Comparison of ENCODE assay signal across 19 cellular contexts in genomic region chr1:15342568-15342967, GRCh38.
A peak's percentile ranks its signal among the peaks of the same experiment; 100 is the strongest.
DNase-seq lines count a peak whose midpoint lies in the region; ATAC-seq, FAIRE-seq and TF ChIP-seq lines count a peak whose summit lies in the region.
"Had no signal": no experiment of that assay in that cellular context is flagged by ENCODE, and none has a peak within 500 bp of the region (broad histone marks: within the 10 kb centered on the region; RNA-seq: fewer than 3 reads in every experiment).

No MANE protein-coding gene starts in this region.

- peaks cover 8% of the 10 kb centered on the region for H3F3A ChIP-seq in SK-N-SH (replicated peaks; ENCODE audit: insufficient read depth)

- POLR2A ChIA-PET in SK-N-SH (lab: Yijun Ruan, JAX) (no interaction called here), GM12878 (lab: Charles Lee) (no interaction called here)

- TF ChIP-seq EP300 in SK-N-SH (IDR thresholded peaks at IDR 0.05; ENCODE audit: borderline replicate concordance in 1 of 2, low read depth in 1 of 2, low read length in 1 of 2) (no peak), GM12878 (IDR thresholded peaks at IDR 0.05; ENCODE audit: borderline replicate concordance in 1 of 2, control insufficient read depth in 1 of 2, low read depth in 2 of 2, low read length in 2 of 2) (no peak)

- in situ Hi-C loops in GM12878 (cut with MboI) = no loop called here

- H3K9me3 Mint-ChIP-seq in immature natural killer cell = peaks cover 0 to 2% (median 0%) of the 10 kb centered on the region in 6 donors
- H3K9me3 Mint-ChIP-seq: activated T-helper 1 cell treated with anti-CD3 and anti-CD28 coated beads, Interleukin-12 subunit alpha, Interleukin-12 subunit beta, Interleukin-2, Interleukin-4 antibody, amounts not matched to agents 30 ng/mL and 10 ng/mL and 1 ng/mL, durations not matched to agents 14 hours and 24 hours and 36 hours had no signal

- no peaks in the 10 kb centered on the region for H3K27me3 ChIP-seq in SK-N-SH (ENCODE audit: insufficient read depth)
- no peaks in the 10 kb centered on the region for H3K27me3 ChIP-seq in GM12878 (replicated peaks in 1 of 2; ENCODE audit: control insufficient read depth in 2 of 2, insufficient read depth in 2 of 2, low read length in 1 of 2)
- no peaks in the 10 kb centered on the region for H3K27me3 ChIP-seq in tibial artery
- H3K27me3 ChIP-seq: cardiac muscle cell had no signal

- intact Hi-C loops in GM12878 (cut with micrococcal nuclease; ENCODE audit: unreplicated experiment) = no loop called here
- intact Hi-C loops in tibial artery (cut with DNase I; ENCODE audit: low total_unique reads) = no loop called here

- RAD21 ChIA-PET in GM12878 (lab: Charles Lee; ENCODE audit: unreplicated experiment) = no interaction called here

- CTCF ChIA-PET in SK-N-SH (lab: Yijun Ruan, JAX) = interaction anchor here (0.9 to 2.7 kb wide), 4 partner anchors 18 to 88 kb away, joined by 3 to 8 read pairs (median 5); no protein-coding TSS in a partner anchor
- CTCF ChIA-PET in GM12878 (lab: Yijun Ruan, JAX) = interaction anchor here (0.7 to 2.5 kb wide), 5 partner anchors 14 to 89 kb away, joined by 3 to 11 read pairs (median 4); no protein-coding TSS in a partner anchor

- H3K4me1 ChIP-seq in SK-N-SH (ENCODE audit: control insufficient read depth in 1 of 2, insufficient read depth in 2 of 2, low read depth in 1 of 2, low read length in 1 of 2) = peaks cover 0 to 10% of the 10 kb centered on the region in 2 experiments; a peak in 2 of 4 replicates
- H3K4me1 ChIP-seq in GM12878 (ENCODE audit: control insufficient read depth, insufficient read depth, low read length) = peaks cover 23% of the 10 kb centered on the region
- peaks cover 0 to 44% (median 19%) of the 10 kb centered on the region in 4 donors for H3K4me1 ChIP-seq in tibial artery

- H3K27me3 Mint-ChIP-seq in immature natural killer cell (ENCODE audit: low read depth in 3 of 3) = peaks cover 4 to 16% (median 5%) of the 10 kb centered on the region in 3 donors

- H2AFZ ChIP-seq in SK-N-SH (ENCODE audit: low read depth) (0 out of 2 replicates have a peak overlapping the region, but pooled peaks have one; percentile 13), GM12878 (ENCODE audit: control insufficient read depth, low read depth, low read length) (no peak overlapping the region; the same call in 1 of the 2 replicates)
- H2AFZ ChIP-seq: GM23338 had no signal

- 85% methylated on average over 1 of the region's 1 CpG for WGBS in SK-N-SH (ENCODE audit: low lambda C conversion rate)
- 0% methylated on average over 1 of the region's 1 CpG for WGBS in GM12878 (ENCODE audit: insufficient coverage, insufficient replicate concordance, low lambda C conversion rate, missing lambda C conversion rate)

- ATAC-seq in SK-N-SH treated with all-trans-retinoic acid at 6 μM for 48 hours (no peak), GM12878 (no peak)
- ATAC-seq: GM23338 had no signal

- H3K4me1 Mint-ChIP-seq in immature natural killer cell = peaks cover 94 to 95% of the 10 kb centered on the region in 2 donors

- TF ChIP-seq CTCF in SK-N-SH (IDR thresholded peaks at IDR 0.05) (no peak), GM12878 (IDR thresholded peaks at IDR 0.05 in 2 of 3, conservative IDR thresholded peaks at IDR 0.05 in 1 of 3; ENCODE audit: control insufficient read depth in 2 of 3, extremely low read depth in 1 of 3, insufficient read depth in 1 of 3, low read depth in 3 of 3, low read length in 3 of 3) (no peak), tibial artery (IDR thresholded peaks at IDR 0.05) (no peak)

- no peak for DNase-seq in SK-N-SH
- no peak for DNase-seq in GM12878 (ENCODE audit: low read depth, low spot score)
- DNase-seq in immature natural killer cell = no peak
- no peak for DNase-seq in tibial artery
- DNase-seq in NCI-H446 (lab: John Stamatoyannopoulos, UW) = no peak
- no peak for DNase-seq in NCI-H1092 treated with DMSO at 0.1 percent for 48 hours (lab: John Stamatoyannopoulos, UW)
- DNase-seq in dermis blood vessel endothelial cell = no peak
- DNase-seq: left ventricle myocardium inferior, NCI-H1105, NCI-H774 had no signal

- no peaks in the 10 kb centered on the region for H3K9me2 ChIP-seq in SK-N-SH

- no peak overlapping the region for H3K9ac ChIP-seq in SK-N-SH
- H3K9ac ChIP-seq in GM12878 (ENCODE audit: control insufficient read depth, insufficient read depth, low read length) = no peak overlapping the region
- H3K9ac ChIP-seq: BLaER1 treated with 17β-estradiol and CSF1 and Interleukin-3, amounts not matched to agents 10 nM and 100 nM; KMS-11 had no signal

- no TSS peak for BruUV-seq in GM12878 (replicated peaks; lab: Mats Ljungman, UMichigan)

- peak overlapping the region; percentile 24; the same call in 1 of the 2 replicates for H3K4me2 ChIP-seq in SK-N-SH
- peak overlapping the region; percentile 69; the same call in 1 of the 2 replicates for H3K4me2 ChIP-seq in GM12878 (ENCODE audit: control insufficient read depth, insufficient read depth)
- H3K4me2 ChIP-seq: GM23338, KMS-11 had no signal

- H4K20me1 ChIP-seq in SK-N-SH (ENCODE audit: insufficient read depth) = no peaks in the 10 kb centered on the region
- H4K20me1 ChIP-seq in GM12878 (ENCODE audit: control insufficient read depth, insufficient read depth) = no peaks in the 10 kb centered on the region

- H3K9me3 ChIP-seq in SK-N-SH (no peaks in the 10 kb centered on the region; the same call in 1 of the 2 replicates), GM12878 (replicated peaks; ENCODE audit: control insufficient read depth, insufficient read depth, low read length) (no peaks in the 10 kb centered on the region; the same call in 2 of the 3 replicates), tibial artery (no peaks in the 10 kb centered on the region)
- H3K9me3 ChIP-seq: left ventricle myocardium inferior had no signal

- SMC1A ChIA-PET in GM12878 (lab: Charles Lee; ENCODE audit: uncharacterized antibody, unreplicated experiment) = interaction anchor here (0.5 to 1.3 kb wide), 5 partner anchors 9 to 244 kb away, joined by 3 to 4 read pairs (median 3); no protein-coding TSS in a partner anchor

- TF ChIP-seq RAD21 in SK-N-SH (IDR thresholded peaks at IDR 0.05; ENCODE audit: low read length) (no peak), GM12878 (IDR thresholded peaks at IDR 0.05; ENCODE audit: insufficient read depth, low read depth, low read length) (no peak)

- H3K79me2 ChIP-seq in SK-N-SH (ENCODE audit: insufficient read depth) = no peaks in the 10 kb centered on the region
- H3K79me2 ChIP-seq in GM12878 (ENCODE audit: control insufficient read depth, insufficient read depth, low read length) = no peaks in the 10 kb centered on the region

- H3K36me3 ChIP-seq in SK-N-SH (replicated peaks in 1 of 2; ENCODE audit: control insufficient read depth in 1 of 2, insufficient read depth in 2 of 2, low read length in 1 of 2) (no peaks in the 10 kb centered on the region), GM12878 (ENCODE audit: control insufficient read depth in 2 of 2, insufficient read depth in 2 of 2, low read length in 1 of 2) (no peaks in the 10 kb centered on the region), tibial artery (no peaks in the 10 kb centered on the region)
- H3K36me3 ChIP-seq: BLaER1 treated with 17β-estradiol and CSF1 and Interleukin-3, amounts not matched to agents 10 nM and 100 nM; cardiac muscle cell; left ventricle myocardium inferior had no signal

- no peak for FAIRE-seq in GM12878 (lab: Jason Lieb, UNC)
- FAIRE-seq: small intestine had no signal

- TF ChIP-seq POLR2A in GM12878 (IDR thresholded peaks at IDR 0.05; ENCODE audit: low read depth, low read length) = no peak

- H3K27ac ChIP-seq in SK-N-SH (ENCODE audit: low read depth in 2 of 2, low read length in 1 of 2) (no peak overlapping the region), GM12878 (ENCODE audit: control insufficient read depth, insufficient read depth) (no peak overlapping the region), tibial artery (peak overlapping the region; percentile 63 to 75)
- H3K27ac ChIP-seq: 22Rv1; BLaER1 treated with 17β-estradiol and CSF1 and Interleukin-3, amounts not matched to agents 10 nM and 100 nM; cardiac muscle cell; KMS-11; left ventricle myocardium inferior; VCaP had no signal

- H3K27ac Mint-ChIP-seq in immature natural killer cell = peak overlapping the region in 4 of 6 donors; percentile 90 to 96 (median 94)
- H3K27ac Mint-ChIP-seq: GM23338 had no signal

- H3K36me3 Mint-ChIP-seq in immature natural killer cell = no peaks in the 10 kb centered on the region

- H3K4me3 Mint-ChIP-seq in immature natural killer cell = peak overlapping the region in 3 of 5 donors; percentile 56 to 86 (median 67)
- H3K4me3 Mint-ChIP-seq: GM23338 had no signal

- H3K4me3 ChIP-seq in SK-N-SH (ENCODE audit: low read depth in 2 of 2, low read length in 1 of 2) = no peak overlapping the region
- H3K4me3 ChIP-seq in GM12878 = no peak overlapping the region
- H3K4me3 ChIP-seq in tibial artery = no peak overlapping the region
- H3K4me3 ChIP-seq: BLaER1 treated with 17β-estradiol and CSF1 and Interleukin-3, amounts not matched to agents 10 nM and 100 nM; cardiac muscle cell; GM23338; left ventricle myocardium inferior had no signal

TF ChIP-seq in SK-N-SH, 30 proteins besides CTCF, POLR2A, EP300 and RAD21 (continues in another document):
- TF ChIP-seq EZH2phosphoT487 (IDR thresholded peaks at IDR 0.05; ENCODE audit: borderline replicate concordance, low read depth) = no peak
- TF ChIP-seq YY1 (IDR thresholded peaks at IDR 0.05; ENCODE audit: low read depth) = no peak
- no peak for TF ChIP-seq RFX5 (IDR thresholded peaks at IDR 0.05; ENCODE audit: low read length)
- TF ChIP-seq MEF2A (IDR thresholded peaks at IDR 0.05; ENCODE audit: borderline replicate concordance, low read depth) = no peak
- no peak for TF ChIP-seq TAF1 (IDR thresholded peaks at IDR 0.05; ENCODE audit: borderline replicate concordance, low read depth, low read length)
- TF ChIP-seq SMC3 (IDR thresholded peaks at IDR 0.05; ENCODE audit: low read depth, low read length) = no peak

TF ChIP-seq in SK-N-SH treated with all-trans-retinoic acid at 6 μM for 48 hours, 23 proteins besides CTCF, POLR2A, EP300 and RAD21 (continues in another document):
- no peak for TF ChIP-seq ISL1 (CRISPR knock-in tag; IDR thresholded peaks at IDR 0.05)

TF ChIP-seq in GM12878, 131 proteins besides CTCF, POLR2A, EP300 and RAD21 (continues in another document):
- TF ChIP-seq RB1 (IDR thresholded peaks at IDR 0.05; ENCODE audit: borderline replicate concordance) (no peak), ZBED1 (IDR thresholded peaks at IDR 0.05; ENCODE audit: borderline replicate concordance) (no peak)

Comparison
In these comparisons a context has a peak if more than half of its experiments do, and no peak if none do; other contexts are left out.
1. H3K27ac ChIP-seq: peak in tibial artery (2 of 2); none in SK-N-SH (0 of 2) and GM12878 (single experiment).